2 cellular contexts compared by ENCODE assay signal in the genomic region with DNA sequence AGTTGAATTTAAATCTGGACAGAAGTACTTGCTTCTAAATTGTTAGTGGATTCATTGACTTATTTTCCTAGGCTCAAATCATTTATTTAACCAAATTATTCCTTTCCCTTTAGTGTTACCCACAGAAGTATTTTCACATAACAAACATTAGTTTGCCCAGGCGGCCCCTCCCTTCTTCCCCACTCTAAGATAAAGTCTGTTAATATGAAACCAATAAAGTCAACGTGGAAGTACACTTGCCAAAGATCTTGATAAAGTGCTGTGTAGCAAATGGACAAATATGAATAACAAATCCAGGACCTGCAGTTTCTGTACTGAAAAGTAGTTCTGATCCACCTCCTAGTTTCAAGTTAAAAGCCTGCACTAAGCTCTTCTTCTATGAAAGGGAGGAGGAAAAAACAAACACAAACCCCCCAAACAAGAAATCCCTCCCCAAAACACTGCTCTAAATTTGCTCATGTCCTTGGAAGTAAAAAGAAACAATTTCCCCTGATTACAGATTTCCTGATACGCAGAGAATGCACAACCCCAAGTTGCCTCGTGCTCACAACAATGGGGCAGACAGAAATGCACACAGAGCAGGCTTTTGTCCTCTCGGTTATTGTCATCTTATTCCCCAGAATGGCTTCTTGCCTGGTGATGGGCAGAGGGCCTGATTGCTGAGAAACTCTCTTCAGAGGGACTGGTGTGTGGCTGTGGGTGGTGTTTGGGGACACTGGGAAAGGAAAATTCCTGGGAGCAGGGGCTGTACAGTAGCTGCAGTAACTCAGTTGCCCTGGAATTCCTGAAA.
TF ChIP-seq lines count a peak whose summit lies in the region.

No MANE protein-coding gene starts in this region.

TF ChIP-seq in SK-N-SH, 30 proteins besides CTCF, POLR2A, EP300 and RAD21:
- TF ChIP-seq, protein P1, sequence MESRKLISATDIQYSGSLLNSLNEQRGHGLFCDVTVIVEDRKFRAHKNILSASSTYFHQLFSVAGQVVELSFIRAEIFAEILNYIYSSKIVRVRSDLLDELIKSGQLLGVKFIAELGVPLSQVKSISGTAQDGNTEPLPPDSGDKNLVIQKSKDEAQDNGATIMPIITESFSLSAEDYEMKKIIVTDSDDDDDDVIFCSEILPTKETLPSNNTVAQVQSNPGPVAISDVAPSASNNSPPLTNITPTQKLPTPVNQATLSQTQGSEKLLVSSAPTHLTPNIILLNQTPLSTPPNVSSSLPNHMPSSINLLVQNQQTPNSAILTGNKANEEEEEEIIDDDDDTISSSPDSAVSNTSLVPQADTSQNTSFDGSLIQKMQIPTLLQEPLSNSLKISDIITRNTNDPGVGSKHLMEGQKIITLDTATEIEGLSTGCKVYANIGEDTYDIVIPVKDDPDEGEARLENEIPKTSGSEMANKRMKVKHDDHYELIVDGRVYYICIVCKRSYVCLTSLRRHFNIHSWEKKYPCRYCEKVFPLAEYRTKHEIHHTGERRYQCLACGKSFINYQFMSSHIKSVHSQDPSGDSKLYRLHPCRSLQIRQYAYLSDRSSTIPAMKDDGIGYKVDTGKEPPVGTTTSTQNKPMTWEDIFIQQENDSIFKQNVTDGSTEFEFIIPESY (IDR thresholded peaks at IDR 0.05; ENCODE audit: borderline replicate concordance, low read depth) = no peak
- TF ChIP-seq, protein P2, sequence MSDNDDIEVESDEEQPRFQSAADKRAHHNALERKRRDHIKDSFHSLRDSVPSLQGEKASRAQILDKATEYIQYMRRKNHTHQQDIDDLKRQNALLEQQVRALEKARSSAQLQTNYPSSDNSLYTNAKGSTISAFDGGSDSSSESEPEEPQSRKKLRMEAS (IDR thresholded peaks at IDR 0.05; ENCODE audit: low read depth) = no peak
- TF ChIP-seq SMC3 (IDR thresholded peaks at IDR 0.05; ENCODE audit: low read depth, low read length) (no peak), GATA2 (CRISPR knock-in tag; IDR thresholded peaks at IDR 0.05) (no peak), TCF12 (IDR thresholded peaks at IDR 0.05) (no peak), CHD2 (IDR thresholded peaks at IDR 0.05; ENCODE audit: low read length, partially characterized antibody) (no peak), POLR2AphosphoS5 (IDR thresholded peaks at IDR 0.05; ENCODE audit: low read depth, low read length) (no peak), FOXM1 (IDR thresholded peaks at IDR 0.05; ENCODE audit: low read depth) (no peak), FOXJ3 (CRISPR knock-in tag; IDR thresholded peaks at IDR 0.05) (no peak), RFX5 (IDR thresholded peaks at IDR 0.05; ENCODE audit: low read length) (no peak), TAF1 (IDR thresholded peaks at IDR 0.05; ENCODE audit: borderline replicate concordance, low read depth, low read length) (no peak), RXRA (IDR thresholded peaks at IDR 0.05; ENCODE audit: borderline replicate concordance, low read depth) (no peak), GABPA (IDR thresholded peaks at IDR 0.05; ENCODE audit: low read depth) (no peak)

TF ChIP-seq in endothelial cell of umbilical vein, 7 proteins besides CTCF, POLR2A, EP300 and RAD21 (continued from another document):
- no peak for TF ChIP-seq POLR2AphosphoS5 (IDR thresholded peaks at IDR 0.05; ENCODE audit: insufficient read depth, low read depth, low read length)
- TF ChIP-seq MYC (IDR thresholded peaks at IDR 0.05; ENCODE audit: low read depth, low read length) = no peak
- TF ChIP-seq FOS (IDR thresholded peaks at IDR 0.05; ENCODE audit: borderline replicate concordance, insufficient read depth, low read length) = no peak
- TF ChIP-seq JUN (IDR thresholded peaks at IDR 0.05; ENCODE audit: borderline replicate concordance, insufficient read depth, insufficient read length, low read depth) = no peak
